1 cellular context compared by ENCODE assay signal in genomic region chrX:47190445-47191269, GRCh38.
TF ChIP-seq lines count a peak whose summit lies in the region.

No MANE protein-coding gene starts in this region.

TF ChIP-seq in GM12878, 131 proteins besides CTCF, POLR2A, EP300 and RAD21:
- TF ChIP-seq SIX5 (IDR thresholded peaks at IDR 0.05; ENCODE audit: low read depth, low read length, severe bottlenecking) (peak; percentile 97), SMAD5 (IDR thresholded peaks at IDR 0.05; ENCODE audit: low read depth) (peak; percentile 63; the same call in 1 of the 2 replicates), SP1 (IDR thresholded peaks at IDR 0.05; ENCODE audit: low read depth, low read length) (peak; percentile 54), PML (IDR thresholded peaks at IDR 0.05; ENCODE audit: low read length) (peak; percentile 72; the same call in 1 of the 2 replicates), SPI1 (IDR thresholded peaks at IDR 0.05; ENCODE audit: borderline replicate concordance, insufficient read depth, low read depth, low read length) (0 out of 2 replicates have a peak, but pooled peaks have one; percentile 2), MEF2A (IDR thresholded peaks at IDR 0.05; ENCODE audit: insufficient read depth, low read depth, low read length) (0 out of 2 replicates have a peak, but pooled peaks have one; percentile 19), NBN (IDR thresholded peaks at IDR 0.05) (peak; percentile 63; the same call in 1 of the 2 replicates), ZNF207 (IDR thresholded peaks at IDR 0.05; ENCODE audit: borderline replicate concordance) (no peak), LARP7 (IDR thresholded peaks at IDR 0.05) (peak; percentile 42; the same call in 1 of the 2 replicates), TARDBP (IDR thresholded peaks at IDR 0.05; ENCODE audit: borderline replicate concordance) (peak; percentile 70; the same call in 1 of the 2 replicates), SRF (IDR thresholded peaks at IDR 0.05; ENCODE audit: low read depth in 2 of 2, low read length in 2 of 2) (0 out of 4 replicates have a peak, but pooled peaks of 1 of the 2 experiments have one; percentile 11), MXI1 (IDR thresholded peaks at IDR 0.05; ENCODE audit: low read depth, low read length) (0 out of 2 replicates have a peak, but pooled peaks have one; percentile 57), BCL11A (IDR thresholded peaks at IDR 0.05; ENCODE audit: low read depth, low read length) (no peak), ZNF622 (IDR thresholded peaks at IDR 0.05) (no peak), STAT3 (IDR thresholded peaks at IDR 0.05; ENCODE audit: low read depth, low read length) (no peak), DPF2 (IDR thresholded peaks at IDR 0.05) (no peak), MYB (IDR thresholded peaks at IDR 0.05; ENCODE audit: borderline replicate concordance, low read depth, low read length) (no peak), ASH2L (IDR thresholded peaks at IDR 0.05; ENCODE audit: borderline replicate concordance, low read depth) (no peak), ETV6 (conservative IDR thresholded peaks at IDR 0.05 in 1 of 2, IDR thresholded peaks at IDR 0.05 in 1 of 2; ENCODE audit: borderline replicate concordance in 1 of 2, low read depth in 1 of 2) (peak in 1 of 2 experiments; percentile 5; a peak in 1 of 4 replicates), NRF1 (conservative IDR thresholded peaks at IDR 0.05; ENCODE audit: low read depth, low read length) (no peak), RELA (IDR thresholded peaks at IDR 0.05; ENCODE audit: borderline replicate concordance, partially characterized antibody) (peak; percentile 10), HCFC1 (IDR thresholded peaks at IDR 0.05; ENCODE audit: low read length) (peak; percentile 93), NR2C1 (IDR thresholded peaks at IDR 0.05) (peak; percentile 31; the same call in 1 of the 2 replicates), IKZF2 (IDR thresholded peaks at IDR 0.05) (peak in 1 of 2 experiments; percentile 20; a peak in 1 of 4 replicates), BHLHE40 (IDR thresholded peaks at IDR 0.05; ENCODE audit: borderline replicate concordance in 1 of 2, low read depth in 2 of 2, low read length in 1 of 2) (peak; percentile 95 to 97), TAF1 (IDR thresholded peaks at IDR 0.05; ENCODE audit: borderline replicate concordance, low read depth, low read length) (0 out of 2 replicates have a peak, but pooled peaks have one; percentile 74), MYC (IDR thresholded peaks at IDR 0.05; ENCODE audit: insufficient read depth, insufficient read length, insufficient replicate concordance, low read length, severe bottlenecking) (peak; percentile 85), CREM (IDR thresholded peaks at IDR 0.05; ENCODE audit: low read depth) (peak; percentile 67), CHD4 (IDR thresholded peaks at IDR 0.05) (no peak), IRF5 (IDR thresholded peaks at IDR 0.05; ENCODE audit: borderline replicate concordance) (no peak), ZNF217 (IDR thresholded peaks at IDR 0.05) (no peak), FOXK2 (IDR thresholded peaks at IDR 0.05) (peak; percentile 96), IRF4 (IDR thresholded peaks at IDR 0.05; ENCODE audit: low read depth, low read length) (no peak), KLF5 (IDR thresholded peaks at IDR 0.05; ENCODE audit: partially characterized antibody) (peak; percentile 98), SUPT20H (IDR thresholded peaks at IDR 0.05; ENCODE audit: borderline replicate concordance, control insufficient read depth, low read depth, low read length) (no peak), SKIL (IDR thresholded peaks at IDR 0.05; ENCODE audit: low read depth, poor library complexity, severe bottlenecking) (peak; percentile 63), SREBF1 (IDR thresholded peaks at IDR 0.05; ENCODE audit: low read length) (peak; percentile 94), BCLAF1 (IDR thresholded peaks at IDR 0.05) (peak; percentile 91), POLR2AphosphoS2 (IDR thresholded peaks at IDR 0.05; ENCODE audit: low read depth, low read length) (peak; percentile 72; the same call in 1 of the 2 replicates), CHD1 (IDR thresholded peaks at IDR 0.05; ENCODE audit: low read depth, low read length) (peak; percentile 98), ATF7 (IDR thresholded peaks at IDR 0.05; ENCODE audit: low read depth) (peak; percentile 98), HDAC6 (IDR thresholded peaks at IDR 0.05; ENCODE audit: unreplicated experiment) (no peak), CBFB (IDR thresholded peaks at IDR 0.05; ENCODE audit: low read depth) (0 out of 2 replicates have a peak, but pooled peaks have one; percentile 17), BCL3 (IDR thresholded peaks at IDR 0.05; ENCODE audit: borderline replicate concordance, insufficient read depth, low read depth, low read length, poor library complexity, severe bottlenecking) (peak; percentile 37), CREB1 (IDR thresholded peaks at IDR 0.05; ENCODE audit: low read depth) (peak; percentile 75; the same call in 1 of the 2 replicates), SMAD1 (IDR thresholded peaks at IDR 0.05; ENCODE audit: low read depth, partially characterized antibody) (no peak), EGR1 (IDR thresholded peaks at IDR 0.05; ENCODE audit: borderline replicate concordance in 1 of 2, low read depth in 2 of 2, low read length in 2 of 2) (no peak), TCF12 (IDR thresholded peaks at IDR 0.05; ENCODE audit: low read depth, low read length) (peak; percentile 54; the same call in 1 of the 2 replicates), USF1 (IDR thresholded peaks at IDR 0.05; ENCODE audit: borderline replicate concordance, extremely low read length, insufficient read depth, low read depth, low read length) (peak; percentile 38), MAX (IDR thresholded peaks at IDR 0.05; ENCODE audit: low read depth, low read length) (peak; percentile 64; the same call in 1 of the 2 replicates), IKZF1 (conservative IDR thresholded peaks at IDR 0.05) (peak; percentile 89), POU2F2 (IDR thresholded peaks at IDR 0.05; ENCODE audit: borderline replicate concordance, low read depth, low read length) (peak; percentile 77), POLR2AphosphoS5 (IDR thresholded peaks at IDR 0.05; ENCODE audit: low read length) (peak; percentile 93), YBX1 (IDR thresholded peaks at IDR 0.05) (no peak), JUND (IDR thresholded peaks at IDR 0.05; ENCODE audit: low read depth, low read length) (peak; percentile 99), RAD51 (IDR thresholded peaks at IDR 0.05) (peak; percentile 62), MTA3 (IDR thresholded peaks at IDR 0.05; ENCODE audit: borderline replicate concordance, low read length) (no peak), RB1 (IDR thresholded peaks at IDR 0.05; ENCODE audit: borderline replicate concordance) (no peak), RELB (IDR thresholded peaks at IDR 0.05; ENCODE audit: low read depth) (peak; percentile 74; the same call in 1 of the 2 replicates), TCF3 (IDR thresholded peaks at IDR 0.05; ENCODE audit: borderline replicate concordance, insufficient read depth, low read depth, low read length) (no peak), ZSCAN29 (IDR thresholded peaks at IDR 0.05) (no peak)
- TF ChIP-seq, protein P1, sequence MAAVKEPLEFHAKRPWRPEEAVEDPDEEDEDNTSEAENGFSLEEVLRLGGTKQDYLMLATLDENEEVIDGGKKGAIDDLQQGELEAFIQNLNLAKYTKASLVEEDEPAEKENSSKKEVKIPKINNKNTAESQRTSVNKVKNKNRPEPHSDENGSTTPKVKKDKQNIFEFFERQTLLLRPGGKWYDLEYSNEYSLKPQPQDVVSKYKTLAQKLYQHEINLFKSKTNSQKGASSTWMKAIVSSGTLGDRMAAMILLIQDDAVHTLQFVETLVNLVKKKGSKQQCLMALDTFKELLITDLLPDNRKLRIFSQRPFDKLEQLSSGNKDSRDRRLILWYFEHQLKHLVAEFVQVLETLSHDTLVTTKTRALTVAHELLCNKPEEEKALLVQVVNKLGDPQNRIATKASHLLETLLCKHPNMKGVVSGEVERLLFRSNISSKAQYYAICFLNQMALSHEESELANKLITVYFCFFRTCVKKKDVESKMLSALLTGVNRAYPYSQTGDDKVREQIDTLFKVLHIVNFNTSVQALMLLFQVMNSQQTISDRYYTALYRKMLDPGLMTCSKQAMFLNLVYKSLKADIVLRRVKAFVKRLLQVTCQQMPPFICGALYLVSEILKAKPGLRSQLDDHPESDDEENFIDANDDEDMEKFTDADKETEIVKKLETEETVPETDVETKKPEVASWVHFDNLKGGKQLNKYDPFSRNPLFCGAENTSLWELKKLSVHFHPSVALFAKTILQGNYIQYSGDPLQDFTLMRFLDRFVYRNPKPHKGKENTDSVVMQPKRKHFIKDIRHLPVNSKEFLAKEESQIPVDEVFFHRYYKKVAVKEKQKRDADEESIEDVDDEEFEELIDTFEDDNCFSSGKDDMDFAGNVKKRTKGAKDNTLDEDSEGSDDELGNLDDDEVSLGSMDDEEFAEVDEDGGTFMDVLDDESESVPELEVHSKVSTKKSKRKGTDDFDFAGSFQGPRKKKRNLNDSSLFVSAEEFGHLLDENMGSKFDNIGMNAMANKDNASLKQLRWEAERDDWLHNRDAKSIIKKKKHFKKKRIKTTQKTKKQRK (IDR thresholded peaks at IDR 0.05; ENCODE audit: low read depth, low read length), result no peak
